14 cellular contexts compared by ENCODE assay signal in genomic region chr17:20935740-20936139, GRCh38.
DNase-seq lines count a peak whose midpoint lies in the region; ATAC-seq and TF ChIP-seq lines count a peak whose summit lies in the region.
"Had no signal": no experiment of that assay in that cellular context is flagged by ENCODE, and none has a peak within 500 bp of the region (broad histone marks: within the 10 kb centered on the region; RNA-seq: fewer than 3 reads in every experiment).

No MANE protein-coding gene starts in this region.

- peak; percentile 14 for DNase-seq in DMS53 treated with DMSO at 0.1 percent for 48 hours (lab: John Stamatoyannopoulos, UW; ENCODE audit: unreplicated experiment)
- DNase-seq in RWPE2 (ENCODE audit: low spot score), result no peak
- peak; percentile 70 to 84 for DNase-seq in fibroblast of lung (ENCODE audit: low read depth in 2 of 2)
- no peak for DNase-seq in osteoblast (ENCODE audit: insufficient read length, low spot score, missing footprints)
- DNase-seq in mesenteric fat pad (ENCODE audit: low spot score), result no peak
- no peak for DNase-seq in colonic mucosa
- DNase-seq: activated T-cell treated with anti-CD3 and anti-CD28 coated beads, Interleukin-2, amount 50 U/mL, for 48 hours; effector memory CD4-positive, alpha-beta T cell; H9; NCI-H2107; T-helper 1 cell had no signal

- ATAC-seq in RWPE2 (ENCODE audit: low read depth) (peak; percentile 94), GM18519 (IDR thresholded peaks at IDR 0.05; ENCODE audit: low FRiP score, unreplicated experiment) (no peak), GM21423 (IDR thresholded peaks at IDR 0.05; ENCODE audit: unreplicated experiment) (no peak)

- H3K4me3 ChIP-seq in RWPE2 (ENCODE audit: severe bottlenecking) (no peak overlapping the region), fibroblast of lung (replicated peaks in 1 of 4; ENCODE audit: control extremely low read depth in 1 of 4, insufficient read depth in 1 of 4, low read depth in 3 of 4, low read length in 4 of 4) (no peak overlapping the region), osteoblast (ENCODE audit: insufficient read depth, low read length) (peak overlapping the region; percentile 32), colonic mucosa (no peak overlapping the region)
- H3K4me3 ChIP-seq: thoracic aorta had no signal

- no peak overlapping the region for H2AFZ ChIP-seq in fibroblast of lung (ENCODE audit: low read length)
- H2AFZ ChIP-seq in osteoblast (ENCODE audit: low read length), result no peak overlapping the region

- TF ChIP-seq CTCF in RWPE2 (IDR thresholded peaks at IDR 0.05; ENCODE audit: poor library complexity, severe bottlenecking), result no peak
- no peak for TF ChIP-seq CTCF in fibroblast of lung (conservative IDR thresholded peaks at IDR 0.05 in 1 of 2, IDR thresholded peaks at IDR 0.05 in 1 of 2; ENCODE audit: low read depth in 1 of 2, low read length in 2 of 2)
- TF ChIP-seq CTCF in osteoblast (IDR thresholded peaks at IDR 0.05; ENCODE audit: extremely low read depth, low read depth, low read length), result no peak
- TF ChIP-seq CTCF in colonic mucosa (IDR thresholded peaks at IDR 0.05), result no peak

- H3K79me2 ChIP-seq in fibroblast of lung (ENCODE audit: control insufficient read depth, insufficient read depth, low read length) (no peaks in the 10 kb centered on the region), osteoblast (ENCODE audit: insufficient read depth, low read length) (no peaks in the 10 kb centered on the region)

- H3K4me2 ChIP-seq in fibroblast of lung (ENCODE audit: extremely low read depth, insufficient read depth, low read length) (no peak overlapping the region), osteoblast (ENCODE audit: insufficient read depth, low read length) (peak overlapping the region; percentile 72)

- H3K36me3 ChIP-seq in RWPE2 (ENCODE audit: low read depth) (no peaks in the 10 kb centered on the region), fibroblast of lung (ENCODE audit: control insufficient read depth, insufficient read depth, low read length) (no peaks in the 10 kb centered on the region), osteoblast (ENCODE audit: insufficient read depth, low read length) (no peaks in the 10 kb centered on the region), colonic mucosa (no peaks in the 10 kb centered on the region)
- H3K36me3 ChIP-seq: thoracic aorta had no signal

- H4K20me1 ChIP-seq in fibroblast of lung (ENCODE audit: control insufficient read depth, extremely low read depth, insufficient read depth, low read length) (no peaks in the 10 kb centered on the region), osteoblast (ENCODE audit: insufficient read depth, low read length) (no peaks in the 10 kb centered on the region)

- intact Hi-C loops in colonic mucosa (cut with DNase I), result no loop called here

- no peaks in the 10 kb centered on the region for H3K27me3 ChIP-seq in RWPE2 (ENCODE audit: insufficient read depth, poor library complexity, severe bottlenecking)
- H3K27me3 ChIP-seq in fibroblast of lung (ENCODE audit: control insufficient read depth, insufficient read depth, low read length), result no peaks in the 10 kb centered on the region
- no peaks in the 10 kb centered on the region for H3K27me3 ChIP-seq in osteoblast (ENCODE audit: insufficient read depth, low read length)
- H3K27me3 ChIP-seq in colonic mucosa, result no peaks in the 10 kb centered on the region

- no peaks in the 10 kb centered on the region for H3K9me3 ChIP-seq in RWPE2 (ENCODE audit: severe bottlenecking)
- H3K9me3 ChIP-seq in fibroblast of lung (ENCODE audit: control insufficient read depth, insufficient read depth, low read depth, low read length), result no peaks in the 10 kb centered on the region
- no peaks in the 10 kb centered on the region for H3K9me3 ChIP-seq in osteoblast (ENCODE audit: low read depth, low read length)
- H3K9me3 ChIP-seq in colonic mucosa, result no peaks in the 10 kb centered on the region
- H3K9me3 ChIP-seq: thoracic aorta had no signal

- H3K9ac ChIP-seq in fibroblast of lung (ENCODE audit: insufficient read depth, low read length) (no peak overlapping the region), colonic mucosa (ENCODE audit: low read depth in 2 of 2, low read length in 2 of 2) (no peak overlapping the region)

- H3K4me1 ChIP-seq in RWPE2 (ENCODE audit: insufficient read depth, poor library complexity, severe bottlenecking), result peaks cover 33% of the 10 kb centered on the region
- peaks cover 3% of the 10 kb centered on the region for H3K4me1 ChIP-seq in fibroblast of lung (ENCODE audit: control insufficient read depth, extremely low read depth, insufficient read depth, low read length)
- H3K4me1 ChIP-seq in osteoblast (ENCODE audit: insufficient read depth, low read length), result peaks cover 38% of the 10 kb centered on the region
- no peaks in the 10 kb centered on the region for H3K4me1 ChIP-seq in colonic mucosa

- H3K27ac ChIP-seq in RWPE2 (ENCODE audit: poor library complexity, severe bottlenecking), result peak overlapping the region; percentile 92
- H3K27ac ChIP-seq in fibroblast of lung (ENCODE audit: insufficient read depth, low read length), result no peak overlapping the region
- H3K27ac ChIP-seq in osteoblast (ENCODE audit: low read depth, low read length), result peak overlapping the region; percentile 61
- H3K27ac ChIP-seq in colonic mucosa, result no peak overlapping the region
- H3K27ac ChIP-seq: thoracic aorta had no signal

Comparison
In these comparisons a context has a peak if more than half of its experiments do, and no peak if none do; other contexts are left out.
1. DNase-seq: peak in DMS53 treated with DMSO at 0.1 percent for 48 hours (single experiment) and fibroblast of lung (2 of 2); none in RWPE2 (single experiment), osteoblast (single experiment), mesenteric fat pad (single experiment) and colonic mucosa (single experiment).
2. H3K27ac ChIP-seq: peak in RWPE2 (single experiment) and osteoblast (single experiment); none in fibroblast of lung (single experiment) and colonic mucosa (single experiment).